In genomic region chr12:54631988-54632728, GRCh38 we compare ENCODE assay signal across 2 cellular contexts.
TF ChIP-seq lines count a peak whose summit lies in the region.

No MANE protein-coding gene starts in this region.

TF ChIP-seq in HEK293T, 16 proteins besides CTCF, POLR2A, EP300 and RAD21 (continued from another document):
- TF ChIP-seq TARDBP (IDR thresholded peaks at IDR 0.05) (no peak), CTBP1 (IDR thresholded peaks at IDR 0.05; ENCODE audit: borderline replicate concordance) (no peak)

TF ChIP-seq in K562, 482 proteins besides CTCF, POLR2A, EP300 and RAD21 (continued from another document):
- TF ChIP-seq BRF1 (IDR thresholded peaks at IDR 0.05; ENCODE audit: borderline replicate concordance, extremely low read depth, insufficient read length) = no peak
- no peak for TF ChIP-seq ILF3 (IDR thresholded peaks at IDR 0.05; ENCODE audit: borderline replicate concordance)
- no peak for TF ChIP-seq XRCC4 (IDR thresholded peaks at IDR 0.05; ENCODE audit: extremely low read depth, insufficient read depth, insufficient read length)
- no peak for TF ChIP-seq EZH2 (IDR thresholded peaks at IDR 0.05; ENCODE audit: borderline replicate concordance, low read depth, low read length)
- no peak for TF ChIP-seq GATAD2A (IDR thresholded peaks at IDR 0.05)
- TF ChIP-seq ZNF778 (CRISPR knock-in tag; IDR thresholded peaks at IDR 0.05) = no peak
- TF ChIP-seq GMEB1 (CRISPR knock-in tag; IDR thresholded peaks at IDR 0.05) = no peak
- TF ChIP-seq MAFF (IDR thresholded peaks at IDR 0.05; ENCODE audit: low read length) = no peak
- TF ChIP-seq ZNF384 (IDR thresholded peaks at IDR 0.05; ENCODE audit: low read depth, low read length) = no peak
- no peak for TF ChIP-seq TAF1 (IDR thresholded peaks at IDR 0.05; ENCODE audit: control insufficient read depth, extremely low read depth, insufficient read depth, low read length, severe bottlenecking)
